Comparison of ENCODE assay signal across 12 cellular contexts in genomic region chr6:53855940-53856339, GRCh38.
A peak's percentile ranks its signal among the peaks of the same experiment; 100 is the strongest.
DNase-seq lines count a peak whose midpoint lies in the region; ATAC-seq and TF ChIP-seq lines count a peak whose summit lies in the region.
"Had no signal": no experiment of that assay in that cellular context is flagged by ENCODE, and none has a peak within 500 bp of the region (broad histone marks: within the 10 kb centered on the region; RNA-seq: fewer than 3 reads in every experiment).

No MANE protein-coding gene starts in this region.

- H3K9ac ChIP-seq in KMS-11, result no peak overlapping the region
- H3K9ac ChIP-seq: BLaER1 treated with 17β-estradiol and CSF1 and Interleukin-3, amounts not matched to agents 10 nM and 100 nM; GM23248 had no signal

- TF ChIP-seq CTCF in heart right ventricle (IDR thresholded peaks at IDR 0.05) (no peak), KMS-11 (conservative IDR thresholded peaks at IDR 0.05; ENCODE audit: low read depth, low read length) (no peak), left ventricle myocardium inferior (IDR thresholded peaks at IDR 0.05; ENCODE audit: borderline replicate concordance) (no peak), testis (IDR thresholded peaks at IDR 0.05) (no peak), WERI-Rb-1 (IDR thresholded peaks at IDR 0.05; ENCODE audit: low read depth, low read length) (no peak)

- H3K4me2 ChIP-seq in KMS-11, result peak overlapping the region; percentile 70; the same call in 1 of the 2 replicates
- H3K4me2 ChIP-seq: BLaER1 treated with 17β-estradiol and CSF1 and Interleukin-3, amounts not matched to agents 10 nM and 100 nM had no signal

- no peak overlapping the region for H3K4me3 ChIP-seq in heart right ventricle
- H3K4me3 ChIP-seq in KMS-11 (IDR thresholded peaks at IDR 0.05; ENCODE audit: insufficient read depth, low read depth, low read length), result no peak overlapping the region
- no peak overlapping the region for H3K4me3 ChIP-seq in left ventricle myocardium inferior
- H3K4me3 ChIP-seq in testis, result no peak overlapping the region
- no peak overlapping the region for H3K4me3 ChIP-seq in WERI-Rb-1 (ENCODE audit: low read depth, low read length)
- H3K4me3 ChIP-seq: BLaER1 treated with 17β-estradiol and CSF1 and Interleukin-3, amounts not matched to agents 10 nM and 100 nM; GM23248 had no signal

- H2AFZ ChIP-seq in KMS-11 (ENCODE audit: low read depth), result no peak overlapping the region
- H2AFZ ChIP-seq: GM23248 had no signal

- peak in 5 of 8 donors; percentile 38 to 59 (median 47) for ATAC-seq in heart right ventricle
- ATAC-seq: CD8-positive, alpha-beta T cell had no signal

- no peak for DNase-seq in heart right ventricle
- no peak for DNase-seq in cardiac septum (ENCODE audit: low spot score)
- DNase-seq in left ventricle myocardium inferior, result no peak
- no peak for DNase-seq in testis
- no peak for DNase-seq in WERI-Rb-1
- no peak for DNase-seq in NCI-H187 (lab: John Stamatoyannopoulos, UW)
- no peak for DNase-seq in stimulated activated CD4-positive, alpha-beta T cell treated with anti-CD3 and anti-CD28 coated beads, Interleukin-4, amount 100 ng/mL, for 24 hours
- DNase-seq: CD8-positive, alpha-beta T cell; GM23248; HCEC 1CT had no signal

- intact Hi-C loops in heart right ventricle (cut with DNase I) (loop anchor here in 1 of 10 donors (5.0 kb wide), 1 partner anchor 64 kb away; no protein-coding TSS in a partner anchor), cardiac septum (cut with DNase I) (no loop called here), left ventricle myocardium inferior (cut with micrococcal nuclease) (no loop called here), testis (cut with DNase I; ENCODE audit: low total_unique reads) (no loop called here)

- H3K9me3 ChIP-seq in heart right ventricle (no peaks in the 10 kb centered on the region), left ventricle myocardium inferior (replicated peaks) (no peaks in the 10 kb centered on the region), testis (no peaks in the 10 kb centered on the region), WERI-Rb-1 (ENCODE audit: severe bottlenecking) (no peaks in the 10 kb centered on the region)

- TF ChIP-seq POLR2A in testis (IDR thresholded peaks at IDR 0.05), result no peak

- 14 to 15% methylated on average over 2 of the region's 2 CpGs for WGBS in heart right ventricle, 2 donors
- WGBS in testis, 2 donors, result 25 to 27% methylated on average over 2 of the region's 2 CpGs

- no peaks in the 10 kb centered on the region for H3K36me3 ChIP-seq in heart right ventricle
- H3K36me3 ChIP-seq in KMS-11 (ENCODE audit: insufficient read depth), result no peaks in the 10 kb centered on the region; the same call in 1 of the 2 replicates
- no peaks in the 10 kb centered on the region for H3K36me3 ChIP-seq in left ventricle myocardium inferior
- no peaks in the 10 kb centered on the region for H3K36me3 ChIP-seq in testis (ENCODE audit: low read depth, missing control alignments)
- no peaks in the 10 kb centered on the region for H3K36me3 ChIP-seq in WERI-Rb-1
- H3K36me3 ChIP-seq: BLaER1 treated with 17β-estradiol and CSF1 and Interleukin-3, amounts not matched to agents 10 nM and 100 nM had no signal

- no peaks in the 10 kb centered on the region for H4K20me1 ChIP-seq in KMS-11 (ENCODE audit: insufficient read depth)
- H4K20me1 ChIP-seq: BLaER1 treated with 17β-estradiol and CSF1 and Interleukin-3, amounts not matched to agents 10 nM and 100 nM had no signal

- H3K4me1 ChIP-seq in heart right ventricle (peaks cover 2 to 52% (median 45%) of the 10 kb centered on the region in 9 donors), KMS-11 (ENCODE audit: low read depth, poor library complexity, severe bottlenecking) (peaks cover 56% of the 10 kb centered on the region), left ventricle myocardium inferior (peaks cover 48% of the 10 kb centered on the region), testis (peaks cover 30% of the 10 kb centered on the region)
- H3K4me1 ChIP-seq: BLaER1 treated with 17β-estradiol and CSF1 and Interleukin-3, amounts not matched to agents 10 nM and 100 nM had no signal

- H3K27ac ChIP-seq in heart right ventricle (peak overlapping the region in 2 of 10 donors; percentile 16 to 38), KMS-11 (peak overlapping the region; percentile 62; the same call in 1 of the 2 replicates), left ventricle myocardium inferior (replicated peaks) (peak overlapping the region; percentile 17), testis (peak overlapping the region; percentile 55 to 58), WERI-Rb-1 (no peak overlapping the region)
- H3K27ac ChIP-seq: BLaER1 treated with 17β-estradiol and CSF1 and Interleukin-3, amounts not matched to agents 10 nM and 100 nM; GM23248 had no signal

- peaks cover 17% of the 10 kb centered on the region for H3K79me2 ChIP-seq in KMS-11 (ENCODE audit: insufficient read depth, low read depth)

- H3K27me3 ChIP-seq in heart right ventricle (no peaks in the 10 kb centered on the region), KMS-11 (ENCODE audit: insufficient read depth, low read depth) (no peaks in the 10 kb centered on the region), left ventricle myocardium inferior (ENCODE audit: low read depth) (no peaks in the 10 kb centered on the region), testis (no peaks in the 10 kb centered on the region), WERI-Rb-1 (ENCODE audit: insufficient read depth, low read depth, severe bottlenecking) (no peaks in the 10 kb centered on the region)
- H3K27me3 ChIP-seq: BLaER1 treated with 17β-estradiol and CSF1 and Interleukin-3, amounts not matched to agents 10 nM and 100 nM had no signal
